ENCODE assay signal across 8 cellular contexts in genomic region chr1:156419863-156420208, GRCh38. TPM values are rescaled to one million over a fixed set of nuclear protein-coding genes. Genes with fewer than 3 reads are reported as not detected.
DNase-seq lines count a peak whose midpoint lies in the region; ATAC-seq lines count a peak whose summit lies in the region.

No MANE protein-coding gene starts in this region.

- peak overlapping the region; percentile 81 for H3K4me3 Mint-ChIP-seq in activated CD8-positive, alpha-beta T cell treated with anti-CD3 and anti-CD28 coated beads, Interleukin-2, amount 10 ng/mL, durations not matched to agents 7 days and 5 days

- H3K36me3 ChIP-seq in MG63: no peaks in the 10 kb centered on the region

- peak; percentile 42 for ATAC-seq in activated CD8-positive, alpha-beta T cell treated with anti-CD3 and anti-CD28 coated beads, Interleukin-2, amount 10 ng/mL, durations not matched to agents 7 days and 5 days
- no peak for ATAC-seq in GM21360 (IDR thresholded peaks at IDR 0.05; ENCODE audit: unreplicated experiment)

- CTCF ChIA-PET in activated CD8-positive, alpha-beta T cell treated with anti-CD3 and anti-CD28 coated beads, Interleukin-2, amount 10 ng/mL, durations not matched to agents 7 days and 5 days (lab: Charles Lee): interaction anchor here (0.7 to 4.5 kb wide), 8 partner anchors 12 to 231 kb away, joined by 3 to 44 read pairs (median 4); no protein-coding TSS in a partner anchor

- POLR2A ChIA-PET in activated CD8-positive, alpha-beta T cell treated with anti-CD3 and anti-CD28 coated beads, Interleukin-2, amount 10 ng/mL, durations not matched to agents 7 days and 5 days (lab: Charles Lee): interaction anchor here (0.5 to 1.0 kb wide), 2 partner anchors 38 to 771 kb away, joined by 3 to 4 read pairs; no protein-coding TSS in a partner anchor

- peaks cover 22% of the 10 kb centered on the region for H3K4me1 Mint-ChIP-seq in activated CD8-positive, alpha-beta T cell treated with anti-CD3 and anti-CD28 coated beads, Interleukin-2, amount 10 ng/mL, durations not matched to agents 7 days and 5 days (ENCODE audit: low read depth)

- H3K4me3 ChIP-seq in MG63: no peak overlapping the region

- no peaks in the 10 kb centered on the region for H3K36me3 Mint-ChIP-seq in activated CD8-positive, alpha-beta T cell treated with anti-CD3 and anti-CD28 coated beads, Interleukin-2, amount 10 ng/mL, durations not matched to agents 7 days and 5 days (ENCODE audit: low read depth)

- H3K9me3 Mint-ChIP-seq in activated CD8-positive, alpha-beta T cell treated with anti-CD3 and anti-CD28 coated beads, Interleukin-2, amount 10 ng/mL, durations not matched to agents 7 days and 5 days (ENCODE audit: insufficient read depth): no peaks in the 10 kb centered on the region

- peaks cover 84% of the 10 kb centered on the region for H3K27me3 Mint-ChIP-seq in activated CD8-positive, alpha-beta T cell treated with anti-CD3 and anti-CD28 coated beads, Interleukin-2, amount 10 ng/mL, durations not matched to agents 7 days and 5 days (ENCODE audit: low read depth)

- peak; percentile 22 for DNase-seq in stimulated activated CD4-positive, alpha-beta T cell treated with anti-CD3 and anti-CD28 coated beads, Interleukin-12 subunit alpha, Interleukin-12 subunit beta, amount 100 ng/mL, for 4 hours
- no peak for DNase-seq in stimulated activated CD4-positive, alpha-beta T cell treated with anti-CD3 and anti-CD28 coated beads, Interleukin-2, amount 100 ng/mL, for 48 hours
- peak; percentile 49 for DNase-seq in activated CD8-positive, alpha-beta T cell treated with anti-CD3 and anti-CD28 coated beads, Interleukin-2, amount 10 ng/mL, durations not matched to agents 7 days and 5 days
- peak; percentile 10 for DNase-seq in inferior parietal cortex (ENCODE audit: extremely low spot score)
- DNase-seq in MG63: no peak
- no peak for DNase-seq in AML-193 (lab: John Stamatoyannopoulos, UW)
- DNase-seq in globus pallidus (ENCODE audit: low spot score): no peak

- no peaks in the 10 kb centered on the region for H3K9me3 ChIP-seq in MG63

- H3K27me3 ChIP-seq in MG63: peaks cover 82% of the 10 kb centered on the region

- H3K27ac Mint-ChIP-seq in activated CD8-positive, alpha-beta T cell treated with anti-CD3 and anti-CD28 coated beads, Interleukin-2, amount 10 ng/mL, durations not matched to agents 7 days and 5 days: no peak overlapping the region

RNA-seq across cellular contexts. Expression of gene RHBG, which starts 50.8 kb away (rescaled TPM):
- total RNA-seq in activated CD8-positive, alpha-beta T cell treated with anti-CD3 and anti-CD28 coated beads, Interleukin-2, amount 10 ng/mL, durations not matched to agents 7 days and 5 days: not detected
- not detected in 2 replicates for total RNA-seq in MG63 (2014; rRNA removed; shearing (Covaris generic); ENCODE audit: low replicate concordance)

Comparison
In these comparisons a context has a peak if more than half of its experiments do, and no peak if none do; other contexts are left out.
1. DNase-seq: peak in stimulated activated CD4-positive, alpha-beta T cell treated with anti-CD3 and anti-CD28 coated beads, Interleukin-12 subunit alpha, Interleukin-12 subunit beta, amount 100 ng/mL, for 4 hours (single experiment), activated CD8-positive, alpha-beta T cell treated with anti-CD3 and anti-CD28 coated beads, Interleukin-2, amount 10 ng/mL, durations not matched to agents 7 days and 5 days (single experiment) and inferior parietal cortex (single experiment); none in stimulated activated CD4-positive, alpha-beta T cell treated with anti-CD3 and anti-CD28 coated beads, Interleukin-2, amount 100 ng/mL, for 48 hours (0 of 2), MG63 (single experiment), AML-193 (0 of 2) and globus pallidus (single experiment).